ENCODE assay signal across 31 cellular contexts in genomic region chr15:27176785-27177406, GRCh38.
"Had no signal": no experiment of that assay in that cellular context is flagged by ENCODE, and none has a peak within 500 bp of the region (broad histone marks: within the 10 kb centered on the region; RNA-seq: fewer than 3 reads in every experiment).

No MANE protein-coding gene starts in this region.

- H3K36me3 Mint-ChIP-seq: activated CD8-positive, alpha-beta memory T cell treated with anti-CD3 and anti-CD28 coated beads, Interleukin-2, amount 10 ng/mL, durations not matched to agents 7 days and 5 days; activated naive CD4-positive, alpha-beta T cell treated with anti-CD3 and anti-CD28 coated beads, Interleukin-2, amount 10 ng/mL, durations not matched to agents 7 days and 5 days; activated naive CD8-positive, alpha-beta T cell had no signal

- H3K4me3 ChIP-seq: body of pancreas, breast epithelium, PC-9 had no signal

- H3K27me3 Mint-ChIP-seq: activated CD4-positive, alpha-beta memory T cell treated with anti-CD3 and anti-CD28 coated beads, Interleukin-2, amount 10 ng/mL, durations not matched to agents 7 days and 5 days; activated CD8-positive, alpha-beta memory T cell treated with anti-CD3 and anti-CD28 coated beads, Interleukin-2, amount 10 ng/mL, durations not matched to agents 7 days and 5 days; activated naive CD4-positive, alpha-beta T cell treated with anti-CD3 and anti-CD28 coated beads, Interleukin-2, amount 10 ng/mL, durations not matched to agents 7 days and 5 days; activated naive CD8-positive, alpha-beta T cell; activated naive CD8-positive, alpha-beta T cell treated with anti-CD3 and anti-CD28 coated beads, Interleukin-2, amount 50 U/mL, for 24 hours had no signal

- H3K27me3 ChIP-seq: body of pancreas, breast epithelium had no signal

- DNase-seq: activated CD4-positive, alpha-beta memory T cell treated with anti-CD3 and anti-CD28 coated beads, Interleukin-2, amount 10 ng/mL, durations not matched to agents 7 days and 5 days; activated CD4-positive, alpha-beta T cell treated with anti-CD3 and anti-CD28 coated beads for 1 hour; activated CD4-positive, alpha-beta T cell treated with anti-CD3 and anti-CD28 coated beads for 48 hours; activated CD4-positive, CD25-positive, alpha-beta regulatory T cell; activated CD8-positive, alpha-beta memory T cell treated with anti-CD3 and anti-CD28 coated beads for 24 hours; activated CD8-positive, alpha-beta memory T cell treated with anti-CD3 and anti-CD28 coated beads, Interleukin-2, amount 10 ng/mL, durations not matched to agents 7 days and 5 days; activated CD8-positive, alpha-beta memory T cell treated with anti-CD3 and anti-CD28 coated beads, Interleukin-2, amount 50 U/mL, for 48 hours; activated effector memory CD4-positive, alpha-beta T cell treated with Interleukin-2 at 50 U/mL for 16 hours; activated naive CD4-positive, alpha-beta T cell treated with anti-CD3 and anti-CD28 coated beads, Interleukin-2, amount 10 ng/mL, durations not matched to agents 7 days and 5 days; activated naive CD8-positive, alpha-beta T cell treated with anti-CD3 and anti-CD28 coated beads, Interleukin-2, amount 50 U/mL, for 24 hours; activated T-cell treated with anti-CD3 and anti-CD28 coated beads, Interleukin-2, amount 50 U/mL, for 48 hours; aorta; body of pancreas; cerebellar nuclear complex; NCI-H1105; NCI-H1417 treated with DMSO at 0.1 percent for 48 hours; NCI-H187 treated with DMSO at 0.1 percent for 48 hours; NCI-H2081; NCI-H345; NCI-H524 treated with DMSO at 0.1 percent for 48 hours; NK-92 treated with Interleukin-12 subunit alpha and Interleukin-12 subunit beta, amount 100 ng/mL, for 24 hours; PC-9; Right ventricle myocardium superior; SW 1271; T-helper 1 cell; T-helper 2 cell; T-helper 9 cell; WERI-Rb-1 had no signal

- H2AFZ ChIP-seq: PC-9 had no signal

- H3K27ac ChIP-seq: body of pancreas, breast epithelium, PC-9, WERI-Rb-1 had no signal

- H3K4me1 Mint-ChIP-seq: activated CD4-positive, alpha-beta memory T cell treated with anti-CD3 and anti-CD28 coated beads, Interleukin-2, amount 10 ng/mL, durations not matched to agents 7 days and 5 days; activated CD8-positive, alpha-beta memory T cell treated with anti-CD3 and anti-CD28 coated beads, Interleukin-2, amount 10 ng/mL, durations not matched to agents 7 days and 5 days; activated naive CD4-positive, alpha-beta T cell treated with anti-CD3 and anti-CD28 coated beads, Interleukin-2, amount 10 ng/mL, durations not matched to agents 7 days and 5 days; activated naive CD8-positive, alpha-beta T cell treated with anti-CD3 and anti-CD28 coated beads, Interleukin-2, amount 50 U/mL, for 24 hours had no signal

- H3K27ac Mint-ChIP-seq: activated CD4-positive, alpha-beta memory T cell treated with anti-CD3 and anti-CD28 coated beads, Interleukin-2, amount 10 ng/mL, durations not matched to agents 7 days and 5 days; activated CD8-positive, alpha-beta memory T cell treated with anti-CD3 and anti-CD28 coated beads, Interleukin-2, amount 10 ng/mL, durations not matched to agents 7 days and 5 days; activated naive CD4-positive, alpha-beta T cell treated with anti-CD3 and anti-CD28 coated beads, Interleukin-2, amount 10 ng/mL, durations not matched to agents 7 days and 5 days; activated naive CD8-positive, alpha-beta T cell; activated naive CD8-positive, alpha-beta T cell treated with anti-CD3 and anti-CD28 coated beads, Interleukin-2, amount 50 U/mL, for 24 hours had no signal

- H3K9me3 ChIP-seq: body of pancreas had no signal

- H3K4me2 ChIP-seq: PC-9 had no signal

- H3K36me3 ChIP-seq: breast epithelium, WERI-Rb-1 had no signal

- H3K4me3 Mint-ChIP-seq: activated CD4-positive, alpha-beta memory T cell treated with anti-CD3 and anti-CD28 coated beads, Interleukin-2, amount 10 ng/mL, durations not matched to agents 7 days and 5 days; activated CD8-positive, alpha-beta memory T cell treated with anti-CD3 and anti-CD28 coated beads, Interleukin-2, amount 10 ng/mL, durations not matched to agents 7 days and 5 days; activated naive CD4-positive, alpha-beta T cell treated with anti-CD3 and anti-CD28 coated beads, Interleukin-2, amount 10 ng/mL, durations not matched to agents 7 days and 5 days; activated naive CD8-positive, alpha-beta T cell; activated naive CD8-positive, alpha-beta T cell treated with anti-CD3 and anti-CD28 coated beads, Interleukin-2, amount 50 U/mL, for 24 hours had no signal

- H3K4me1 ChIP-seq: body of pancreas, breast epithelium had no signal

- FAIRE-seq: RCC 7860 had no signal
